ENCODE assay signal across 9 cellular contexts in genomic region chr4:6471303-6472007, GRCh38. TPM values are rescaled to one million over a fixed set of nuclear protein-coding genes. Genes with fewer than 3 reads are reported as not detected.
DNase-seq lines count a peak whose midpoint lies in the region; ATAC-seq and TF ChIP-seq lines count a peak whose summit lies in the region.
"Had no signal": no experiment of that assay in that cellular context is flagged by ENCODE, and none has a peak within 500 bp of the region (broad histone marks: within the 10 kb centered on the region; RNA-seq: fewer than 3 reads in every experiment).

No MANE protein-coding gene starts in this region.

- no peaks in the 10 kb centered on the region for H3K36me3 Mint-ChIP-seq in naive thymus-derived CD4-positive, alpha-beta T cell

- peak overlapping the region; percentile 65 for H3K4me2 ChIP-seq in GM23248 (ENCODE audit: unreplicated experiment)

- peaks cover 0 to 10% (median 0%) of the 10 kb centered on the region in 11 donors for H3K9me3 Mint-ChIP-seq in naive thymus-derived CD4-positive, alpha-beta T cell

- no peak overlapping the region for H3K27ac Mint-ChIP-seq in naive thymus-derived CD4-positive, alpha-beta T cell

- H3K9me2 ChIP-seq in GM23248 (ENCODE audit: insufficient read depth) = no peaks in the 10 kb centered on the region

- H3K9me3 ChIP-seq in GM23248 (ENCODE audit: low read depth) = no peaks in the 10 kb centered on the region
- no peaks in the 10 kb centered on the region for H3K9me3 ChIP-seq in WERI-Rb-1 (ENCODE audit: severe bottlenecking)
- H3K9me3 ChIP-seq in iPS DF 6.9 (ENCODE audit: control insufficient read depth, insufficient read depth, low read length) = no peaks in the 10 kb centered on the region
- no peaks in the 10 kb centered on the region for H3K9me3 ChIP-seq in gastrocnemius medialis
- H3K9me3 ChIP-seq in naive thymus-derived CD4-positive, alpha-beta T cell (ENCODE audit: control insufficient read depth in 2 of 3, low read length in 3 of 3) = no peaks in the 10 kb centered on the region

- TF ChIP-seq POLR2A in gastrocnemius medialis (IDR thresholded peaks at IDR 0.05) = no peak

- H3K9ac ChIP-seq in GM23248 = no peak overlapping the region

- H4K20me1 ChIP-seq in GM23248 (ENCODE audit: insufficient read depth) = no peaks in the 10 kb centered on the region

- POLR2A ChIA-PET in naive thymus-derived CD4-positive, alpha-beta T cell (lab: Charles Lee) = no interaction called here

- H3K79me2 ChIP-seq in GM23248 (ENCODE audit: insufficient read depth) = no peaks in the 10 kb centered on the region

- H3K27ac ChIP-seq in GM23248 (no peak overlapping the region), WERI-Rb-1 (no peak overlapping the region), iPS DF 6.9 (ENCODE audit: low read length) (no peak overlapping the region), gastrocnemius medialis (no peak overlapping the region)
- no peak overlapping the region for H3K27ac ChIP-seq in naive thymus-derived CD4-positive, alpha-beta T cell (ENCODE audit: low read depth, low read length)

- ATAC-seq in gastrocnemius medialis (no peak), GM21717 (IDR thresholded peaks at IDR 0.05; ENCODE audit: unreplicated experiment) (no peak)
- ATAC-seq in naive thymus-derived CD4-positive, alpha-beta T cell = no peak

- intact Hi-C loops in gastrocnemius medialis (cut with DNase I; ENCODE audit: low total_unique reads) = no loop called here
- intact Hi-C loops in naive thymus-derived CD4-positive, alpha-beta T cell (cut with micrococcal nuclease) = no loop called here

- H3K27me3 ChIP-seq in GM23248 (replicated peaks; ENCODE audit: insufficient read depth) (peaks cover 56% of the 10 kb centered on the region), WERI-Rb-1 (ENCODE audit: insufficient read depth, low read depth, severe bottlenecking) (peaks cover 16% of the 10 kb centered on the region), iPS DF 6.9 (ENCODE audit: control insufficient read depth, insufficient read depth, low read length) (peaks cover 24% of the 10 kb centered on the region), gastrocnemius medialis (peaks cover 33 to 53% (median 40%) of the 10 kb centered on the region in 3 donors)
- no peaks in the 10 kb centered on the region for H3K27me3 ChIP-seq in naive thymus-derived CD4-positive, alpha-beta T cell (ENCODE audit: control insufficient read depth in 2 of 2, insufficient read depth in 2 of 2, low read length in 2 of 2)

- no peaks in the 10 kb centered on the region for H3F3A ChIP-seq in GM23248 (ENCODE audit: insufficient read depth)

- peaks cover 49 to 71% (median 68%) of the 10 kb centered on the region in 5 donors for H3K27me3 Mint-ChIP-seq in naive thymus-derived CD4-positive, alpha-beta T cell

- H3K4me1 ChIP-seq in GM23248 (ENCODE audit: insufficient read depth) = no peaks in the 10 kb centered on the region
- H3K4me1 ChIP-seq in iPS DF 6.9 (ENCODE audit: control insufficient read depth, insufficient read depth, low read length) = no peaks in the 10 kb centered on the region
- H3K4me1 ChIP-seq in gastrocnemius medialis = no peaks in the 10 kb centered on the region
- no peaks in the 10 kb centered on the region for H3K4me1 ChIP-seq in naive thymus-derived CD4-positive, alpha-beta T cell (ENCODE audit: control insufficient read depth in 2 of 2, insufficient read depth in 2 of 2, low read length in 2 of 2)

- in situ Hi-C loops in GM23248 (cut with MboI) (no loop called here), gastrocnemius medialis (cut with MboI; ENCODE audit: low sequenced_read_pairs in 4 of 4) (no loop called here)

- TF ChIP-seq CTCF in WERI-Rb-1 (IDR thresholded peaks at IDR 0.05; ENCODE audit: low read depth, low read length) (no peak), gastrocnemius medialis (IDR thresholded peaks at IDR 0.05 in 4 of 5, conservative IDR thresholded peaks at IDR 0.05 in 1 of 5) (no peak)

- peak overlapping the region in 1 of 10 donors; percentile 75 for H3K4me3 Mint-ChIP-seq in naive thymus-derived CD4-positive, alpha-beta T cell

- no peak for DNase-seq in GM23248
- DNase-seq in WERI-Rb-1 = peak; percentile 35
- DNase-seq in iPS DF 6.9 (ENCODE audit: low read depth, low spot score) = no peak
- no peak for DNase-seq in gastrocnemius medialis
- no peak for DNase-seq in RKO (ENCODE audit: low spot score)
- DNase-seq in foreskin melanocyte = no peak
- no peak for DNase-seq in naive thymus-derived CD4-positive, alpha-beta T cell
- DNase-seq: small intestine had no signal

- no peaks in the 10 kb centered on the region for H3K36me3 ChIP-seq in GM23248 (ENCODE audit: low read depth)
- H3K36me3 ChIP-seq in WERI-Rb-1 = no peaks in the 10 kb centered on the region
- H3K36me3 ChIP-seq in iPS DF 6.9 (ENCODE audit: control insufficient read depth, insufficient read depth, low read length) = no peaks in the 10 kb centered on the region
- H3K36me3 ChIP-seq in gastrocnemius medialis = no peaks in the 10 kb centered on the region
- no peaks in the 10 kb centered on the region for H3K36me3 ChIP-seq in naive thymus-derived CD4-positive, alpha-beta T cell (ENCODE audit: control insufficient read depth in 2 of 3, insufficient read depth in 3 of 3, low read length in 3 of 3)

- CTCF ChIA-PET in naive thymus-derived CD4-positive, alpha-beta T cell (lab: Charles Lee) = no interaction called here

- H3K4me1 Mint-ChIP-seq in naive thymus-derived CD4-positive, alpha-beta T cell = peaks cover 0 to 9% (median 5%) of the 10 kb centered on the region in 7 donors

- peak overlapping the region; percentile 62; the same call in 1 of the 2 replicates for H3K4me3 ChIP-seq in GM23248
- peak overlapping the region; percentile 57 for H3K4me3 ChIP-seq in WERI-Rb-1 (ENCODE audit: low read depth, low read length)
- H3K4me3 ChIP-seq in iPS DF 6.9 (ENCODE audit: low read length) = peak overlapping the region; percentile 52
- peak overlapping the region; percentile 47 to 53 (median 50) for H3K4me3 ChIP-seq in gastrocnemius medialis
- H3K4me3 ChIP-seq in naive thymus-derived CD4-positive, alpha-beta T cell (ENCODE audit: low read length) = no peak overlapping the region

- no peak overlapping the region for H2AFZ ChIP-seq in GM23248

- 1 to 5% methylated on average over 20 to 28 of the region's 28 CpGs for WGBS in GM23248 (ENCODE audit: low coverage in 1 of 2, low lambda C conversion rate in 2 of 2, missing lambda C conversion rate in 2 of 2), 2 experiments
- WGBS in iPS DF 6.9 (ENCODE audit: insufficient coverage, insufficient read length) = no CpG with 5 or more reads among the region's 28 CpGs

RNA-seq across cellular contexts. Expression of gene PPP2R2C, which starts 1.0 kb away (rescaled TPM):
- not detected in 2 replicates for total RNA-seq in GM23248 (2014; rRNA removed; shearing (Covaris generic))
- not detected in 2 replicates for polyA plus RNA-seq in GM23248 (2016; fragmentation: Nextera tagmentation; extraction: Ambion mirVana)
- total RNA-seq in gastrocnemius medialis = 1 to 10 TPM in 1 of 4 donors, under 1 TPM in 3; 0.44 to 2.7 (median 0.62) TPM
- total RNA-seq in naive thymus-derived CD4-positive, alpha-beta T cell = not detected
- not detected for polyA plus RNA-seq in naive thymus-derived CD4-positive, alpha-beta T cell
